1 cellular context compared by ENCODE assay signal in genomic region chr22:19993926-19994325, GRCh38.
TF ChIP-seq lines count a peak whose summit lies in the region.

No MANE protein-coding gene starts in this region.

TF ChIP-seq in K562, 482 proteins besides CTCF, POLR2A, EP300 and RAD21 (continued from another document):
- TF ChIP-seq RERE (CRISPR knock-in tag; IDR thresholded peaks at IDR 0.05; ENCODE audit: borderline replicate concordance) = no peak
- TF ChIP-seq CXXC5 (CRISPR knock-in tag; IDR thresholded peaks at IDR 0.05) = no peak
- no peak for TF ChIP-seq NONO (IDR thresholded peaks at IDR 0.05; ENCODE audit: low read depth in 2 of 2, low read length in 1 of 2)
- no peak for TF ChIP-seq ZNF778 (CRISPR knock-in tag; IDR thresholded peaks at IDR 0.05)
- peak; percentile 71 for TF ChIP-seq ARHGAP35 (IDR thresholded peaks at IDR 0.05; ENCODE audit: partially characterized antibody)
- peak; percentile 36 for TF ChIP-seq PHF20 (IDR thresholded peaks at IDR 0.05; ENCODE audit: partially characterized antibody)
- no peak for TF ChIP-seq NFXL1 (CRISPR knock-in tag; IDR thresholded peaks at IDR 0.05)
- peak; percentile 60; the same call in 1 of the 2 replicates for TF ChIP-seq EHMT2 (IDR thresholded peaks at IDR 0.05)
- TF ChIP-seq, protein P1, sequence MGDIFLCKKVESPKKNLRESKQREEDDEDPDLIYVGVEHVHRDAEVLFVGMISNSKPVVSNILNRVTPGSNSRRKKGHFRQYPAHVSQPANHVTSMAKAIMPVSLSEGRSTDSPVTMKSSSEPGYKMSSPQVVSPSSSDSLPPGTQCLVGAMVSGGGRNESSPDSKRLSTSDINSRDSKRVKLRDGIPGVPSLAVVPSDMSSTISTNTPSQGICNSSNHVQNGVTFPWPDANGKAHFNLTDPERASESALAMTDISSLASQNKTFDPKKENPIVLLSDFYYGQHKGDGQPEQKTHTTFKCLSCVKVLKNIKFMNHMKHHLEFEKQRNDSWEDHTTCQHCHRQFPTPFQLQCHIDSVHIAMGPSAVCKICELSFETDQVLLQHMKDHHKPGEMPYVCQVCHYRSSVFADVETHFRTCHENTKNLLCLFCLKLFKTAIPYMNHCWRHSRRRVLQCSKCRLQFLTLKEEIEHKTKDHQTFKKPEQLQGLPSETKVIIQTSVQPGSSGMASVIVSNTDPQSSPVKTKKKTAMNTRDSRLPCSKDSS (IDR thresholded peaks at IDR 0.05; ENCODE audit: low read depth, partially characterized antibody) = peak; percentile 19
- no peak for TF ChIP-seq TSC22D4 (tag; IDR thresholded peaks at IDR 0.05)
- TF ChIP-seq OTX1 (CRISPR knock-in tag; IDR thresholded peaks at IDR 0.05) = 0 out of 2 replicates have a peak, but pooled peaks have one; percentile 57
- no peak for TF ChIP-seq C11orf30 (IDR thresholded peaks at IDR 0.05; ENCODE audit: low read depth)
- TF ChIP-seq ATF6 (CRISPR knock-in tag; IDR thresholded peaks at IDR 0.05) = no peak
- no peak for TF ChIP-seq NCOR1 (IDR thresholded peaks at IDR 0.05)
- no peak for TF ChIP-seq ZNF717 (CRISPR knock-in tag; IDR thresholded peaks at IDR 0.05)
- TF ChIP-seq BCOR (IDR thresholded peaks at IDR 0.05) = 0 out of 2 replicates have a peak, but pooled peaks have one; percentile 9
- no peak for TF ChIP-seq EWSR1 (IDR thresholded peaks at IDR 0.05; ENCODE audit: borderline replicate concordance, low read depth, partially characterized antibody)
- no peak for TF ChIP-seq ZNF184 (CRISPR knock-in tag; IDR thresholded peaks at IDR 0.05)
- no peak for TF ChIP-seq JUNB (CRISPR knock-in tag; conservative IDR thresholded peaks at IDR 0.05)
- no peak for TF ChIP-seq GTF2E2 (tag; IDR thresholded peaks at IDR 0.05)
- TF ChIP-seq, protein P2, sequence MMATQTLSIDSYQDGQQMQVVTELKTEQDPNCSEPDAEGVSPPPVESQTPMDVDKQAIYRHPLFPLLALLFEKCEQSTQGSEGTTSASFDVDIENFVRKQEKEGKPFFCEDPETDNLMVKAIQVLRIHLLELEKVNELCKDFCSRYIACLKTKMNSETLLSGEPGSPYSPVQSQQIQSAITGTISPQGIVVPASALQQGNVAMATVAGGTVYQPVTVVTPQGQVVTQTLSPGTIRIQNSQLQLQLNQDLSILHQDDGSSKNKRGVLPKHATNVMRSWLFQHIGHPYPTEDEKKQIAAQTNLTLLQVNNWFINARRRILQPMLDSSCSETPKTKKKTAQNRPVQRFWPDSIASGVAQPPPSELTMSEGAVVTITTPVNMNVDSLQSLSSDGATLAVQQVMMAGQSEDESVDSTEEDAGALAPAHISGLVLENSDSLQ (IDR thresholded peaks at IDR 0.05) = peak; percentile 72
- no peak for TF ChIP-seq YY1 (IDR thresholded peaks at IDR 0.05; ENCODE audit: borderline replicate concordance in 1 of 3, control insufficient read depth in 1 of 3, extremely low read depth in 1 of 3, insufficient read depth in 3 of 3, insufficient read length in 1 of 3, insufficient replicate concordance in 2 of 3, low read depth in 1 of 3, low read length in 2 of 3)
- TF ChIP-seq HDAC1 (IDR thresholded peaks at IDR 0.05) = peak in 1 of 2 experiments; percentile 58; a peak in 1 of 4 replicates
- TF ChIP-seq PPARD (CRISPR knock-in tag; IDR thresholded peaks at IDR 0.05) = no peak
- no peak for TF ChIP-seq L3MBTL2 (IDR thresholded peaks at IDR 0.05)
- no peak for TF ChIP-seq GATA2 (CRISPR knock-in tag; IDR thresholded peaks at IDR 0.05)
- peak; percentile 56; the same call in 1 of the 2 replicates for TF ChIP-seq LARP7 (IDR thresholded peaks at IDR 0.05)
- no peak for TF ChIP-seq RUNX1 (IDR thresholded peaks at IDR 0.05; ENCODE audit: low read depth)
- TF ChIP-seq RHOXF2B (CRISPR knock-in tag; conservative IDR thresholded peaks at IDR 0.05) = no peak
- TF ChIP-seq ELF1 (tag; IDR thresholded peaks at IDR 0.05) = no peak
- TF ChIP-seq MTA2 (IDR thresholded peaks at IDR 0.05; ENCODE audit: low read depth) = no peak
- peak; percentile 32; the same call in 1 of the 2 replicates for TF ChIP-seq HOXB6 (CRISPR knock-in tag; IDR thresholded peaks at IDR 0.05; ENCODE audit: borderline replicate concordance)
- TF ChIP-seq, protein P3, sequence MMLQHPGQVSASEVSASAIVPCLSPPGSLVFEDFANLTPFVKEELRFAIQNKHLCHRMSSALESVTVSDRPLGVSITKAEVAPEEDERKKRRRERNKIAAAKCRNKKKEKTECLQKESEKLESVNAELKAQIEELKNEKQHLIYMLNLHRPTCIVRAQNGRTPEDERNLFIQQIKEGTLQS (IDR thresholded peaks at IDR 0.05) = no peak
- TF ChIP-seq, protein P3 (CRISPR knock-in tag; conservative IDR thresholded peaks at IDR 0.05) = no peak
- TF ChIP-seq SUPT5H (IDR thresholded peaks at IDR 0.05) = 0 out of 2 replicates have a peak, but pooled peaks have one; percentile 30
- TF ChIP-seq VEZF1 (CRISPR knock-in tag; IDR thresholded peaks at IDR 0.05) = no peak
- TF ChIP-seq DEAF1 (CRISPR knock-in tag; IDR thresholded peaks at IDR 0.05) = no peak
- TF ChIP-seq ZNF41 (CRISPR knock-in tag; conservative IDR thresholded peaks at IDR 0.05) = no peak
- TF ChIP-seq ZKSCAN1 (IDR thresholded peaks at IDR 0.05; ENCODE audit: low read depth, low read length) = no peak
- TF ChIP-seq TEAD4 (IDR thresholded peaks at IDR 0.05; ENCODE audit: low read length) = no peak
- no peak for TF ChIP-seq TEAD4 (CRISPR knock-in tag; IDR thresholded peaks at IDR 0.05; ENCODE audit: borderline replicate concordance)
- TF ChIP-seq, protein P4, sequence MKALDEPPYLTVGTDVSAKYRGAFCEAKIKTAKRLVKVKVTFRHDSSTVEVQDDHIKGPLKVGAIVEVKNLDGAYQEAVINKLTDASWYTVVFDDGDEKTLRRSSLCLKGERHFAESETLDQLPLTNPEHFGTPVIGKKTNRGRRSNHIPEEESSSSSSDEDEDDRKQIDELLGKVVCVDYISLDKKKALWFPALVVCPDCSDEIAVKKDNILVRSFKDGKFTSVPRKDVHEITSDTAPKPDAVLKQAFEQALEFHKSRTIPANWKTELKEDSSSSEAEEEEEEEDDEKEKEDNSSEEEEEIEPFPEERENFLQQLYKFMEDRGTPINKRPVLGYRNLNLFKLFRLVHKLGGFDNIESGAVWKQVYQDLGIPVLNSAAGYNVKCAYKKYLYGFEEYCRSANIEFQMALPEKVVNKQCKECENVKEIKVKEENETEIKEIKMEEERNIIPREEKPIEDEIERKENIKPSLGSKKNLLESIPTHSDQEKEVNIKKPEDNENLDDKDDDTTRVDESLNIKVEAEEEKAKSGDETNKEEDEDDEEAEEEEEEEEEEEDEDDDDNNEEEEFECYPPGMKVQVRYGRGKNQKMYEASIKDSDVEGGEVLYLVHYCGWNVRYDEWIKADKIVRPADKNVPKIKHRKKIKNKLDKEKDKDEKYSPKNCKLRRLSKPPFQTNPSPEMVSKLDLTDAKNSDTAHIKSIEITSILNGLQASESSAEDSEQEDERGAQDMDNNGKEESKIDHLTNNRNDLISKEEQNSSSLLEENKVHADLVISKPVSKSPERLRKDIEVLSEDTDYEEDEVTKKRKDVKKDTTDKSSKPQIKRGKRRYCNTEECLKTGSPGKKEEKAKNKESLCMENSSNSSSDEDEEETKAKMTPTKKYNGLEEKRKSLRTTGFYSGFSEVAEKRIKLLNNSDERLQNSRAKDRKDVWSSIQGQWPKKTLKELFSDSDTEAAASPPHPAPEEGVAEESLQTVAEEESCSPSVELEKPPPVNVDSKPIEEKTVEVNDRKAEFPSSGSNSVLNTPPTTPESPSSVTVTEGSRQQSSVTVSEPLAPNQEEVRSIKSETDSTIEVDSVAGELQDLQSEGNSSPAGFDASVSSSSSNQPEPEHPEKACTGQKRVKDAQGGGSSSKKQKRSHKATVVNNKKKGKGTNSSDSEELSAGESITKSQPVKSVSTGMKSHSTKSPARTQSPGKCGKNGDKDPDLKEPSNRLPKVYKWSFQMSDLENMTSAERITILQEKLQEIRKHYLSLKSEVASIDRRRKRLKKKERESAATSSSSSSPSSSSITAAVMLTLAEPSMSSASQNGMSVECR (CRISPR knock-in tag; IDR thresholded peaks at IDR 0.05) = no peak
- TF ChIP-seq CSDE1 (IDR thresholded peaks at IDR 0.05) = no peak
- TF ChIP-seq PYGO2 (tag; IDR thresholded peaks at IDR 0.05) = no peak
- no peak for TF ChIP-seq SIN3B (IDR thresholded peaks at IDR 0.05; ENCODE audit: low read depth)
- 0 out of 2 replicates have a peak, but pooled peaks have one; percentile 43 for TF ChIP-seq ZBTB2 (IDR thresholded peaks at IDR 0.05)
